ENCODE assay signal across 8 cellular contexts in the genomic region with DNA sequence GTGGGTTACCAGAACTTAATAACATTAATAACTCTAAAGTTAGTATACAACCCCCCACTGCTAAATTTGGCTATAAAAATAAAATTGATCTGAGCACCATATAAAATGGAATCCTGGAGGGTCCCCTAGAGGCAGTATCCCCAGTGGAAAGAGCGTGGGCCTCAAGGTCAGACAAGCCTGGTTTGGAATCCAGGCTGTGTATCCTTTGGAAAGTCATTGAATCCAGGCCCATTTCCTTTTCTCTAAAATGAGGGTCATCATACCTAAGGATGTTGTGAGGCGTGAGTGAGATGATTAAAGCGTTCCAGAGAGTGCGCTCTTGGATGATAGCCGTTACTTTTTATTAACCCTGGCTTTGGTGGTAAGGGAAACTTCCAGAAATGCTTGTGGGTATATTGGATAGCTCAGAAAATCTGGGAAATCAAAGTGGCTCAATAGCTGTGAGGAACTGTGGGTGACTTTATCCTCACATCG. TPM values are rescaled to one million over a fixed set of nuclear protein-coding genes. Genes with fewer than 3 reads are reported as not detected.
DNase-seq lines count a peak whose midpoint lies in the region; ATAC-seq and TF ChIP-seq lines count a peak whose summit lies in the region.

No MANE protein-coding gene starts in this region.

- intact Hi-C loops in lower lobe of right lung (cut with DNase I), result no loop called here

- in situ Hi-C loops in astrocyte of the cerebellum (cut with HindIII; ENCODE audit: low sequenced_read_pairs), result no loop called here

- no peak for ATAC-seq in activated T-cell treated with anti-CD3 and anti-CD28 coated beads, Interleukin-2, amount 50 U/mL, for 4 hours
- no peak for ATAC-seq in lower lobe of right lung
- no peak for ATAC-seq in HG02870 (IDR thresholded peaks at IDR 0.05; ENCODE audit: unreplicated experiment)

- no peaks in the 10 kb centered on the region for H3K9me3 ChIP-seq in lower lobe of right lung
- peaks cover 0 to 15% (median 0%) of the 10 kb centered on the region in 4 donors for H3K9me3 ChIP-seq in tibial nerve

- TF ChIP-seq EP300 in tibial nerve (IDR thresholded peaks at IDR 0.05), result no peak

- peak overlapping the region; percentile 92 for H3K4me3 Mint-ChIP-seq in activated T-cell treated with anti-CD3 and anti-CD28 coated beads, Interleukin-2, amount 50 U/mL, for 4 hours

- peaks cover 50% of the 10 kb centered on the region for H3K4me1 ChIP-seq in lower lobe of right lung
- peaks cover 0 to 49% (median 29%) of the 10 kb centered on the region in 4 donors for H3K4me1 ChIP-seq in tibial nerve

- H3K27me3 Mint-ChIP-seq in activated T-cell treated with anti-CD3 and anti-CD28 coated beads, Interleukin-2, amount 50 U/mL, for 4 hours (ENCODE audit: low read depth), result no peaks in the 10 kb centered on the region

- H3K4me3 ChIP-seq in astrocyte of the cerebellum (ENCODE audit: low read depth, low read length) (peak overlapping the region; percentile 87), lower lobe of right lung (peak overlapping the region; percentile 82), tibial nerve (peak overlapping the region in 3 of 4 donors; percentile 79 to 95 (median 90))

- peaks cover 29% of the 10 kb centered on the region for H3K4me1 Mint-ChIP-seq in activated T-cell treated with anti-CD3 and anti-CD28 coated beads, Interleukin-2, amount 50 U/mL, for 4 hours (ENCODE audit: low read depth)

- TF ChIP-seq CTCF in astrocyte of the cerebellum (IDR thresholded peaks at IDR 0.05; ENCODE audit: low read depth, low read length, missing control alignments) (no peak), lower lobe of right lung (IDR thresholded peaks at IDR 0.05) (no peak), tibial nerve (IDR thresholded peaks at IDR 0.05) (no peak)

- H3K27me3 ChIP-seq in lower lobe of right lung (ENCODE audit: low read depth), result no peaks in the 10 kb centered on the region
- no peaks in the 10 kb centered on the region for H3K27me3 ChIP-seq in tibial nerve

- H3K27ac ChIP-seq in lower lobe of right lung (peak overlapping the region; percentile 94), tibial nerve (peak overlapping the region; percentile 94 to 99 (median 98))

- no peak for TF ChIP-seq POLR2A in tibial nerve (IDR thresholded peaks at IDR 0.05)

- H3K36me3 Mint-ChIP-seq in activated T-cell treated with anti-CD3 and anti-CD28 coated beads, Interleukin-2, amount 50 U/mL, for 4 hours (ENCODE audit: insufficient read depth), result peaks cover 6% of the 10 kb centered on the region

- DNase-seq in activated T-cell treated with anti-CD3 and anti-CD28 coated beads, Interleukin-2, amount 50 U/mL, for 4 hours, result no peak
- DNase-seq in activated T-cell treated with anti-CD3 and anti-CD28 coated beads, Interleukin-2, amount 50 U/mL, for 48 hours, result no peak
- DNase-seq in astrocyte of the cerebellum (ENCODE audit: low read depth) (no peak), lower lobe of right lung (no peak), tibial nerve (ENCODE audit: low spot score in 2 of 2) (no peak), NCI-H1417 treated with DMSO at 0.1 percent for 48 hours (lab: John Stamatoyannopoulos, UW) (no peak), islet precursor cell (no peak)

- 35 to 36% methylated on average over 6 of the region's 6 CpGs for WGBS in tibial nerve, 2 donors

- peaks cover 5% of the 10 kb centered on the region for H3K36me3 ChIP-seq in lower lobe of right lung
- H3K36me3 ChIP-seq in tibial nerve, result peaks cover 0 to 20% (median 4%) of the 10 kb centered on the region in 3 donors

- H3K9me3 Mint-ChIP-seq in activated T-cell treated with anti-CD3 and anti-CD28 coated beads, Interleukin-2, amount 50 U/mL, for 4 hours, result no peaks in the 10 kb centered on the region

RNA-seq across cellular contexts. Expression of gene ZNF436, which starts 0.7 kb away (rescaled TPM):
- 1 to 10 TPM; 3.1 to 4.7 (median 4.3) TPM for total RNA-seq in activated T-cell treated with anti-CD3 and anti-CD28 coated beads, Interleukin-2, amount 50 U/mL, for 4 hours
- total RNA-seq in lower lobe of right lung (11.6 TPM), tibial nerve (10 to 100 TPM; 22.8 to 35.0 (median 30.2) TPM)

RNA-seq across cellular contexts. Expression of gene HNRNPR, which starts 26.2 kb away (rescaled TPM):
- 100 to 1,000 TPM; 253 to 269 (median 254) TPM for total RNA-seq in activated T-cell treated with anti-CD3 and anti-CD28 coated beads, Interleukin-2, amount 50 U/mL, for 4 hours
- total RNA-seq in lower lobe of right lung (84.9 TPM), tibial nerve (10 to 100 TPM; 63.6 to 79.8 (median 74.1) TPM)

RNA-seq across cellular contexts. Expression of gene TCEA3, which starts 54.2 kb away (rescaled TPM):
- 1 to 10 TPM; 1.6 to 2.6 (median 2.1) TPM for total RNA-seq in activated T-cell treated with anti-CD3 and anti-CD28 coated beads, Interleukin-2, amount 50 U/mL, for 4 hours
- total RNA-seq in lower lobe of right lung, result 41.9 TPM
- total RNA-seq in tibial nerve, result 10 to 100 TPM; 21.0 to 48.5 (median 38.8) TPM

Comparison
In these comparisons a context has a peak if more than half of its experiments do, and no peak if none do; other contexts are left out.
1. RNA of gene TCEA3, which starts 54.2 kb away (total RNA-seq): 41.9 TPM in lower lobe of right lung (single experiment) and 21.0 to 48.5 TPM in tibial nerve; 1.6 to 2.6 TPM in activated T-cell treated with anti-CD3 and anti-CD28 coated beads, Interleukin-2, amount 50 U/mL, for 4 hours; every median in the first group is over 4 times any median in the second.
2. Peak in every context shown above with its lines, with median percentiles within 50 percentile points of each other: H3K4me3 ChIP-seq.